ENCODE assay signal across 1 cellular context in the genomic region with DNA sequence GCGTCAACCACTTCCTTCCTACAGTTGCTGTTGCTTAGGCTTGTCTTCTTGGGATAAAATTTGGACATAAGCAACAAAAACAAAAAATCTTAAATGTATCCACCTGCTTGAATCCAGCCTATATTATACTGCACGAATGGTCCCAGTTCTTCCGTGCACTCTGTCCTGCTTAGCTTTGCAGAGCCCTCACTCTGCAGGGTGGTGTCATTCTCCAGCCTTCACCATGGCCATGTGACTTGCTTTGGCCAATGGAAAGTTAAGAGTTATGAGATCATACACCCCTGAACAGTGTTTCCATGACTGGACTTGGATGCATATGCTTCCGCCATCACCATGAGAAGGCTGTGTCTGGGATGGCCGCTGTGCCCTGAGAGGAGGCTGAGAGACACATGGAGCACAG.
TF ChIP-seq lines count a peak whose summit lies in the region.

No MANE protein-coding gene starts in this region.

TF ChIP-seq in GM23338, 12 proteins besides CTCF, POLR2A, EP300 and RAD21 (continued from another document):
- TF ChIP-seq, protein P1, sequence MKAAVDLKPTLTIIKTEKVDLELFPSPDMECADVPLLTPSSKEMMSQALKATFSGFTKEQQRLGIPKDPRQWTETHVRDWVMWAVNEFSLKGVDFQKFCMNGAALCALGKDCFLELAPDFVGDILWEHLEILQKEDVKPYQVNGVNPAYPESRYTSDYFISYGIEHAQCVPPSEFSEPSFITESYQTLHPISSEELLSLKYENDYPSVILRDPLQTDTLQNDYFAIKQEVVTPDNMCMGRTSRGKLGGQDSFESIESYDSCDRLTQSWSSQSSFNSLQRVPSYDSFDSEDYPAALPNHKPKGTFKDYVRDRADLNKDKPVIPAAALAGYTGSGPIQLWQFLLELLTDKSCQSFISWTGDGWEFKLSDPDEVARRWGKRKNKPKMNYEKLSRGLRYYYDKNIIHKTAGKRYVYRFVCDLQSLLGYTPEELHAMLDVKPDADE (IDR thresholded peaks at IDR 0.05), result no peak
- TF ChIP-seq JUNB (IDR thresholded peaks at IDR 0.05; ENCODE audit: unreplicated experiment), result no peak
- no peak for TF ChIP-seq NANOG (IDR thresholded peaks at IDR 0.05; ENCODE audit: borderline replicate concordance)
- TF ChIP-seq ZNF114 (CRISPR knock-in tag; IDR thresholded peaks at IDR 0.05), result no peak
- no peak for TF ChIP-seq CREB1 (CRISPR knock-in tag; IDR thresholded peaks at IDR 0.05; ENCODE audit: low read depth)
- TF ChIP-seq, protein P2, sequence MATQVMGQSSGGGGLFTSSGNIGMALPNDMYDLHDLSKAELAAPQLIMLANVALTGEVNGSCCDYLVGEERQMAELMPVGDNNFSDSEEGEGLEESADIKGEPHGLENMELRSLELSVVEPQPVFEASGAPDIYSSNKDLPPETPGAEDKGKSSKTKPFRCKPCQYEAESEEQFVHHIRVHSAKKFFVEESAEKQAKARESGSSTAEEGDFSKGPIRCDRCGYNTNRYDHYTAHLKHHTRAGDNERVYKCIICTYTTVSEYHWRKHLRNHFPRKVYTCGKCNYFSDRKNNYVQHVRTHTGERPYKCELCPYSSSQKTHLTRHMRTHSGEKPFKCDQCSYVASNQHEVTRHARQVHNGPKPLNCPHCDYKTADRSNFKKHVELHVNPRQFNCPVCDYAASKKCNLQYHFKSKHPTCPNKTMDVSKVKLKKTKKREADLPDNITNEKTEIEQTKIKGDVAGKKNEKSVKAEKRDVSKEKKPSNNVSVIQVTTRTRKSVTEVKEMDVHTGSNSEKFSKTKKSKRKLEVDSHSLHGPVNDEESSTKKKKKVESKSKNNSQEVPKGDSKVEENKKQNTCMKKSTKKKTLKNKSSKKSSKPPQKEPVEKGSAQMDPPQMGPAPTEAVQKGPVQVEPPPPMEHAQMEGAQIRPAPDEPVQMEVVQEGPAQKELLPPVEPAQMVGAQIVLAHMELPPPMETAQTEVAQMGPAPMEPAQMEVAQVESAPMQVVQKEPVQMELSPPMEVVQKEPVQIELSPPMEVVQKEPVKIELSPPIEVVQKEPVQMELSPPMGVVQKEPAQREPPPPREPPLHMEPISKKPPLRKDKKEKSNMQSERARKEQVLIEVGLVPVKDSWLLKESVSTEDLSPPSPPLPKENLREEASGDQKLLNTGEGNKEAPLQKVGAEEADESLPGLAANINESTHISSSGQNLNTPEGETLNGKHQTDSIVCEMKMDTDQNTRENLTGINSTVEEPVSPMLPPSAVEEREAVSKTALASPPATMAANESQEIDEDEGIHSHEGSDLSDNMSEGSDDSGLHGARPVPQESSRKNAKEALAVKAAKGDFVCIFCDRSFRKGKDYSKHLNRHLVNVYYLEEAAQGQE (IDR thresholded peaks at IDR 0.05; ENCODE audit: unreplicated experiment), result no peak
